Comparison of ENCODE assay signal across 7 cellular contexts in genomic region chr18:63016270-63016669, GRCh38.
DNase-seq lines count a peak whose midpoint lies in the region; ATAC-seq and TF ChIP-seq lines count a peak whose summit lies in the region.

No MANE protein-coding gene starts in this region.

- H2AFZ ChIP-seq in OCI-LY7 (ENCODE audit: low read length): no peak overlapping the region

- H3K9me3 Mint-ChIP-seq in activated naive CD4-positive, alpha-beta T cell treated with anti-CD3 and anti-CD28 coated beads, Interleukin-2, amount 10 ng/mL, durations not matched to agents 7 days and 5 days: peaks cover 10% of the 10 kb centered on the region

- TF ChIP-seq CTCF in OCI-LY7 (conservative IDR thresholded peaks at IDR 0.05; ENCODE audit: low read length) (peak; percentile 76), heart right ventricle (IDR thresholded peaks at IDR 0.05) (peak; percentile 56 to 89 (median 85)), sigmoid colon (IDR thresholded peaks at IDR 0.05) (peak; percentile 69 to 88 (median 76))

- peak in 6 of 8 donors; percentile 58 to 70 (median 66) for ATAC-seq in heart right ventricle
- no peak for ATAC-seq in HG02852 (IDR thresholded peaks at IDR 0.05; ENCODE audit: unreplicated experiment)

- no peak for TF ChIP-seq POLR2A in sigmoid colon (IDR thresholded peaks at IDR 0.05)

- 0 to 3% methylated on average over 4 of the region's 4 CpGs for WGBS in heart right ventricle, 2 donors
- 0% methylated on average over 4 of the region's 4 CpGs for WGBS in sigmoid colon, 2 donors

- H3K27me3 ChIP-seq in heart right ventricle (peaks cover 0 to 21% (median 6%) of the 10 kb centered on the region in 7 donors), sigmoid colon (peaks cover 0 to 4% (median 0%) of the 10 kb centered on the region in 3 donors)

- H3K9me3 ChIP-seq in OCI-LY7 (ENCODE audit: low read length) (no peaks in the 10 kb centered on the region), heart right ventricle (peaks cover 0 to 15% (median 6%) of the 10 kb centered on the region in 11 donors), sigmoid colon (peaks cover 0 to 3% (median 0%) of the 10 kb centered on the region in 4 donors)

- H4K20me1 ChIP-seq in OCI-LY7 (ENCODE audit: insufficient read depth, low read length): no peaks in the 10 kb centered on the region

- H3K79me2 ChIP-seq in OCI-LY7 (ENCODE audit: insufficient read depth, low read depth, low read length): no peaks in the 10 kb centered on the region

- no peak overlapping the region for H3K4me2 ChIP-seq in OCI-LY7 (ENCODE audit: low read length)

- in situ Hi-C loops in G401 (cut with HindIII; ENCODE audit: low sequenced_read_pairs): loop anchor here (10.0 kb wide), 1 partner anchor 319 kb away; no protein-coding TSS in a partner anchor

- no peak for TF ChIP-seq EP300 in sigmoid colon (IDR thresholded peaks at IDR 0.05)

- H3K27me3 Mint-ChIP-seq in activated naive CD4-positive, alpha-beta T cell treated with anti-CD3 and anti-CD28 coated beads, Interleukin-2, amount 10 ng/mL, durations not matched to agents 7 days and 5 days: peaks cover 38% of the 10 kb centered on the region

- no peaks in the 10 kb centered on the region for H3K4me1 Mint-ChIP-seq in activated naive CD4-positive, alpha-beta T cell treated with anti-CD3 and anti-CD28 coated beads, Interleukin-2, amount 10 ng/mL, durations not matched to agents 7 days and 5 days

- DNase-seq in G401 (ENCODE audit: low spot score): peak; percentile 67
- peak; percentile 46 for DNase-seq in HT-29 (ENCODE audit: low spot score)
- peak; percentile 39 for DNase-seq in OCI-LY7 (ENCODE audit: low spot score)
- peak; percentile 67 for DNase-seq in activated naive CD4-positive, alpha-beta T cell treated with anti-CD3 and anti-CD28 coated beads, Interleukin-2, amount 10 ng/mL, durations not matched to agents 7 days and 5 days
- DNase-seq in heart right ventricle: peak in 1 of 2 donors; percentile 51
- DNase-seq in sigmoid colon: no peak

- H3K27ac Mint-ChIP-seq in activated naive CD4-positive, alpha-beta T cell treated with anti-CD3 and anti-CD28 coated beads, Interleukin-2, amount 10 ng/mL, durations not matched to agents 7 days and 5 days: no peak overlapping the region

- H3K9me2 ChIP-seq in OCI-LY7 (ENCODE audit: insufficient read depth, low read length): no peaks in the 10 kb centered on the region

- POLR2A ChIA-PET in OCI-LY7 (lab: Charles Lee): no interaction called here

- no peak overlapping the region for H3K4me3 ChIP-seq in OCI-LY7 (ENCODE audit: low read depth, low read length, poor library complexity, severe bottlenecking)
- H3K4me3 ChIP-seq in heart right ventricle: no peak overlapping the region
- no peak overlapping the region for H3K4me3 ChIP-seq in sigmoid colon

- intact Hi-C loops in OCI-LY7 (cut with micrococcal nuclease; ENCODE audit: unreplicated experiment): loop anchor here (1.0 to 5.0 kb wide), 3 partner anchors 307 to 421 kb away; no protein-coding TSS in a partner anchor
- intact Hi-C loops in heart right ventricle (cut with DNase I): loop anchor here (1.0 to 10.0 kb wide), 9 partner anchors 119 to 426 kb away; no protein-coding TSS in a partner anchor
- intact Hi-C loops in sigmoid colon (cut with DNase I): loop anchor here (2.0 to 10.0 kb wide), 4 partner anchors 116 to 489 kb away; no protein-coding TSS in a partner anchor

- H3K4me1 ChIP-seq in OCI-LY7 (ENCODE audit: insufficient read depth, low read length, poor library complexity, severe bottlenecking): no peaks in the 10 kb centered on the region
- H3K4me1 ChIP-seq in heart right ventricle: peaks cover 0 to 5% (median 0%) of the 10 kb centered on the region in 9 donors
- no peaks in the 10 kb centered on the region for H3K4me1 ChIP-seq in sigmoid colon

- CTCF ChIA-PET in OCI-LY7 (lab: Charles Lee; ENCODE audit: unreplicated experiment): interaction anchor here (1.0 kb wide), 1 partner anchor 426 kb away, joined by 3 read pairs; no protein-coding TSS in a partner anchor
- CTCF ChIA-PET in activated naive CD4-positive, alpha-beta T cell treated with anti-CD3 and anti-CD28 coated beads, Interleukin-2, amount 10 ng/mL, durations not matched to agents 7 days and 5 days (lab: Charles Lee): interaction anchor here (0.7 to 5.1 kb wide), 34 partner anchors 10 to 495 kb away, joined by 3 to 92 read pairs (median 4); partner anchors contain the start of gene BCL2

- H3K36me3 ChIP-seq in OCI-LY7 (ENCODE audit: insufficient read depth, low read length) (no peaks in the 10 kb centered on the region), heart right ventricle (no peaks in the 10 kb centered on the region), sigmoid colon (no peaks in the 10 kb centered on the region)

- H3K27ac ChIP-seq in OCI-LY7 (ENCODE audit: low read depth, low read length, poor library complexity, severe bottlenecking) (no peak overlapping the region), heart right ventricle (no peak overlapping the region), sigmoid colon (no peak overlapping the region)

- H3K36me3 Mint-ChIP-seq in activated naive CD4-positive, alpha-beta T cell treated with anti-CD3 and anti-CD28 coated beads, Interleukin-2, amount 10 ng/mL, durations not matched to agents 7 days and 5 days: peaks cover 6% of the 10 kb centered on the region

- no TSS peak for BruUV-seq in OCI-LY7 (replicated peaks; lab: Mats Ljungman, UMichigan)

- H3K4me3 Mint-ChIP-seq in activated naive CD4-positive, alpha-beta T cell treated with anti-CD3 and anti-CD28 coated beads, Interleukin-2, amount 10 ng/mL, durations not matched to agents 7 days and 5 days: no peak overlapping the region
